Comparison of ENCODE assay signal across 9 cellular contexts in the genomic region with DNA sequence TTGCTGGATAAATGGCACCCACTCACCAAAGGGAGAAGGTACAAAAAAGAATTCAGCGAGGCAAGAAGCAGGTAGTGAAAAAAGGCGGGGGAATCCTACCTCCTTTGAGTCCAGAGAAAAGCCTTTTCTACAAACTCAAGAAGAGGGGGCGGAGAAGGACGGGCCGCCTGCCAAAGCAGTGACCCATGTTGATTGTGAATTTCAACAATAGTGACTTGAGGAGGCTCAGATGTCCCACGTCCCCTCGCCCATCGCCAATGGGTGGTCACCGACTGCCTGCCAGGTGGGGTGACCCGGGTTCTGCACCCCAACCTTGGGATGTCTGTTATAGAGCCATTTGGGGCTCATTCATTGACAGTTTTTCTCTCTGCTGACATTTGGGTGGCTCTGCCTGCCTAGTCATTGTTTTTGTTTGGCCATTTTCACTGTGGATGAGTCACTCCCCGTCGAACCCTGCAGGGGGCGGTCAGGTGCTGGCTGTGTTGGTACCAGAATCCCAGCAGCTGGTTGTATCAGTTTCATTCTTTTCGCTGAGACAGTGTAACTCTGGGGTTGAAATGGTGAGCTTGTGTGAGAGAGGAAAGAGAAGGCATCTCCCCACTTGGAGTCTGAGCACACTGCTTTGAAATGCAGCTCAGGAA.
DNase-seq lines count a peak whose midpoint lies in the region; ATAC-seq, FAIRE-seq and TF ChIP-seq lines count a peak whose summit lies in the region.
"Had no signal": no experiment of that assay in that cellular context is flagged by ENCODE, and none has a peak within 500 bp of the region (broad histone marks: within the 10 kb centered on the region; RNA-seq: fewer than 3 reads in every experiment).

No MANE protein-coding gene starts in this region.

- TF ChIP-seq CTCF in astrocyte (IDR thresholded peaks at IDR 0.05; ENCODE audit: insufficient read depth, low read depth, low read length) (peak; percentile 41), right lobe of liver (IDR thresholded peaks at IDR 0.05) (peak; percentile 17 to 55 (median 33))

- peaks cover 8% of the 10 kb centered on the region for H3K4me1 ChIP-seq in astrocyte (ENCODE audit: insufficient read depth, low read length)
- no peaks in the 10 kb centered on the region for H3K4me1 ChIP-seq in right lobe of liver

- H3K4me3 ChIP-seq in astrocyte (ENCODE audit: insufficient read depth, low read depth, low read length) (no peak overlapping the region), right lobe of liver (no peak overlapping the region)

- H3K4me2 ChIP-seq in astrocyte (ENCODE audit: low read length) = peak overlapping the region; percentile 56

- WGBS in right lobe of liver (ENCODE audit: insufficient coverage, low coverage, low lambda C conversion rate, missing lambda C conversion rate) = 35% methylated on average over 6 of the region's 14 CpGs

- no peak overlapping the region for H3K27ac Mint-ChIP-seq in astrocyte (ENCODE audit: unreplicated experiment)

- peak in 9 of 14 donors; percentile 30 to 82 (median 67) for DNase-seq in C1 segment of cervical spinal cord (lab: John Stamatoyannopoulos, UW)
- peak; percentile 23 for DNase-seq in GM18507 (ENCODE audit: extremely low spot score, insufficient read length, low read depth)
- DNase-seq in NAMALWA (ENCODE audit: low spot score) = peak; percentile 17
- no peak for DNase-seq in astrocyte (ENCODE audit: low read depth)
- peak in 1 of 3 donors; percentile 46 for DNase-seq in right lobe of liver
- no peak for DNase-seq in LoVo (ENCODE audit: low spot score)

- H3K79me2 ChIP-seq in astrocyte (ENCODE audit: insufficient read depth, low read length) = no peaks in the 10 kb centered on the region

- no peaks in the 10 kb centered on the region for H3K9me3 Mint-ChIP-seq in astrocyte (ENCODE audit: unreplicated experiment)

- no peak for TF ChIP-seq POLR2A in right lobe of liver (IDR thresholded peaks at IDR 0.05)

- peaks cover 7% of the 10 kb centered on the region for H3K27me3 Mint-ChIP-seq in astrocyte (ENCODE audit: low read depth, unreplicated experiment)

- peaks cover 8% of the 10 kb centered on the region for H3K4me1 Mint-ChIP-seq in astrocyte (ENCODE audit: low read depth, unreplicated experiment)

- ATAC-seq in right lobe of liver (peak; percentile 30 to 79 (median 63)), HG03139 (IDR thresholded peaks at IDR 0.05; ENCODE audit: unreplicated experiment) (no peak), GM19463 (IDR thresholded peaks at IDR 0.05; ENCODE audit: unreplicated experiment) (no peak)

- H4K20me1 ChIP-seq in astrocyte (ENCODE audit: insufficient read depth, low read length) = no peaks in the 10 kb centered on the region

- H3K27me3 ChIP-seq in astrocyte (ENCODE audit: insufficient read depth, low read length) = no peaks in the 10 kb centered on the region
- no peaks in the 10 kb centered on the region for H3K27me3 ChIP-seq in right lobe of liver

- H3K4me3 Mint-ChIP-seq in astrocyte (ENCODE audit: unreplicated experiment) = no peak overlapping the region

- H3K9ac ChIP-seq in astrocyte (ENCODE audit: low read length) = no peak overlapping the region

- H3K9me3 ChIP-seq in astrocyte (ENCODE audit: insufficient read depth, low read depth, low read length) (no peaks in the 10 kb centered on the region), right lobe of liver (no peaks in the 10 kb centered on the region)

- FAIRE-seq in GM18507 (lab: Jason Lieb, UNC) (peak; percentile 64), astrocyte (lab: Jason Lieb, UNC) (no peak)
- FAIRE-seq: islet of Langerhans had no signal

- no peaks in the 10 kb centered on the region for H3K36me3 Mint-ChIP-seq in astrocyte (ENCODE audit: low read depth, unreplicated experiment)

- H3K36me3 ChIP-seq in astrocyte (ENCODE audit: insufficient read depth, low read length) = no peaks in the 10 kb centered on the region
- no peaks in the 10 kb centered on the region for H3K36me3 ChIP-seq in right lobe of liver

- H3K27ac ChIP-seq in astrocyte (ENCODE audit: low read depth, low read length) = no peak overlapping the region
- no peak overlapping the region for H3K27ac ChIP-seq in right lobe of liver

- intact Hi-C loops in right lobe of liver (cut with DNase I) = no loop called here

- H2AFZ ChIP-seq in astrocyte (ENCODE audit: low read depth, low read length) = peak overlapping the region; percentile 41

Comparison
In these comparisons a context has a peak if more than half of its experiments do, and no peak if none do; other contexts are left out.
1. DNase-seq: peak in C1 segment of cervical spinal cord (9 of 14), GM18507 (single experiment) and NAMALWA (single experiment); none in astrocyte (single experiment) and LoVo (single experiment).
2. ATAC-seq: peak in right lobe of liver (4 of 4); none in HG03139 (single experiment) and GM19463 (single experiment).